1 cellular context compared by ENCODE assay signal in genomic region chr20:47376096-47376649, GRCh38.
TF ChIP-seq lines count a peak whose summit lies in the region.

No MANE protein-coding gene starts in this region.

TF ChIP-seq in HepG2, 621 proteins besides CTCF, POLR2A, EP300 and RAD21:
- 0 out of 2 replicates have a peak, but pooled peaks have one; percentile 12 for TF ChIP-seq ZNF574 (CRISPR knock-in tag; IDR thresholded peaks at IDR 0.05)
TF ChIP-seq in HepG2: peak in this region for 1; not testable (repeated sequence) for 620.
